8 cellular contexts compared by ENCODE assay signal in genomic region chrX:71181910-71182799, GRCh38. TPM values are rescaled to one million over a fixed set of nuclear protein-coding genes. Genes with fewer than 3 reads are reported as not detected.
A peak's percentile ranks its signal among the peaks of the same experiment; 100 is the strongest.
DNase-seq lines count a peak whose midpoint lies in the region; ATAC-seq and TF ChIP-seq lines count a peak whose summit lies in the region.

No MANE protein-coding gene starts in this region.

- peak in 1 of 2 donors; percentile 13 for TF ChIP-seq POLR2A in lower leg skin (IDR thresholded peaks at IDR 0.05)

- H3K4me3 Mint-ChIP-seq in activated CD8-positive, alpha-beta T cell treated with anti-CD3 and anti-CD28 coated beads for 36 hours, result peak overlapping the region; percentile 92

- peaks cover 0 to 6% (median 0%) of the 10 kb centered on the region in 11 experiments; a peak in 5 of 22 replicates for H4K20me1 ChIP-seq in BLaER1 treated with 17β-estradiol and CSF1 and Interleukin-3, amounts not matched to agents 10 nM and 100 nM

- WGBS in lower leg skin, 2 donors, result 1 to 32% methylated on average over 42 of the region's 42 CpGs

- CTCF ChIA-PET in activated CD8-positive, alpha-beta T cell treated with anti-CD3 and anti-CD28 coated beads for 36 hours (lab: Charles Lee), result interaction anchor here (1.1 to 1.7 kb wide), 7 partner anchors 14 to 212 kb away, joined by 3 to 9 read pairs (median 5); partner anchors contain the start of genes MED12 and NONO

- H3K4me3 ChIP-seq in BLaER1 treated with 17β-estradiol and CSF1 and Interleukin-3, amounts not matched to agents 10 nM and 100 nM, result peak overlapping the region; percentile 41 to 63 (median 47)
- peak overlapping the region; percentile 9 for H3K4me3 ChIP-seq in lower leg skin (ENCODE audit: low read depth, poor library complexity, severe bottlenecking)

- intact Hi-C loops in activated CD8-positive, alpha-beta T cell treated with anti-CD3 and anti-CD28 coated beads for 36 hours (cut with micrococcal nuclease), result loop anchor here (5.0 kb wide), 1 partner anchor 85 kb away; the partner anchor contains the start of gene FOXO4
- intact Hi-C loops in lower leg skin (cut with DNase I; ENCODE audit: low total_unique reads), result no loop called here

- H3K27ac Mint-ChIP-seq in activated CD8-positive, alpha-beta T cell treated with anti-CD3 and anti-CD28 coated beads for 36 hours, result peak overlapping the region; percentile 99

- DNase-seq in NCI-H748 (lab: John Stamatoyannopoulos, UW; ENCODE audit: unreplicated experiment) (peak; percentile 98), ecto neural progenitor cell (ENCODE audit: low spot score) (peak; percentile 84), lower leg skin (ENCODE audit: low spot score in 2 of 2) (peak; percentile 89 to 94)
- DNase-seq in activated CD8-positive, alpha-beta T cell treated with anti-CD3 and anti-CD28 coated beads for 36 hours, result peak; percentile 90
- peak; percentile 63 to 84 for DNase-seq in stimulated activated CD4-positive, alpha-beta T cell treated with anti-CD3 and anti-CD28 coated beads, Interleukin-4, amount 100 ng/mL, for 4 hours

- H3K27me3 ChIP-seq in BLaER1 treated with 17β-estradiol and CSF1 and Interleukin-3, amounts not matched to agents 10 nM and 100 nM, result peaks cover 51 to 94% (median 82%) of the 10 kb centered on the region in 11 experiments

- H3K36me3 ChIP-seq in BLaER1 treated with 17β-estradiol and CSF1 and Interleukin-3, amounts not matched to agents 10 nM and 100 nM, result peaks cover 0 to 9% (median 0%) of the 10 kb centered on the region in 11 experiments; a peak in 2 of 22 replicates

- ATAC-seq in GM19328 (IDR thresholded peaks at IDR 0.05; ENCODE audit: unreplicated experiment) (peak; percentile 86), HG03469 (IDR thresholded peaks at IDR 0.05; ENCODE audit: unreplicated experiment) (peak; percentile 86)
- ATAC-seq in activated CD8-positive, alpha-beta T cell treated with anti-CD3 and anti-CD28 coated beads for 36 hours, result peak; percentile 95

- H3K9me3 Mint-ChIP-seq in activated CD8-positive, alpha-beta T cell treated with anti-CD3 and anti-CD28 coated beads for 36 hours, result no peaks in the 10 kb centered on the region

- H3K4me1 ChIP-seq in BLaER1 treated with 17β-estradiol and CSF1 and Interleukin-3, amounts not matched to agents 10 nM and 100 nM, result peaks cover 9 to 31% (median 21%) of the 10 kb centered on the region in 10 experiments; a peak in 19 of 20 replicates

- peak overlapping the region; percentile 75 to 87 (median 83) for H3K9ac ChIP-seq in BLaER1 treated with 17β-estradiol and CSF1 and Interleukin-3, amounts not matched to agents 10 nM and 100 nM

- peaks cover 16% of the 10 kb centered on the region for H3K4me1 Mint-ChIP-seq in activated CD8-positive, alpha-beta T cell treated with anti-CD3 and anti-CD28 coated beads for 36 hours (ENCODE audit: low read depth)

- peaks cover 5% of the 10 kb centered on the region for H3K36me3 Mint-ChIP-seq in activated CD8-positive, alpha-beta T cell treated with anti-CD3 and anti-CD28 coated beads for 36 hours (ENCODE audit: low read depth)

- H3K27ac ChIP-seq in BLaER1 treated with 17β-estradiol and CSF1 and Interleukin-3, amounts not matched to agents 10 nM and 100 nM, result peak overlapping the region; percentile 86 to 94 (median 90)

- peak overlapping the region; percentile 62 to 85 (median 74) for H3K4me2 ChIP-seq in BLaER1 treated with 17β-estradiol and CSF1 and Interleukin-3, amounts not matched to agents 10 nM and 100 nM

- POLR2A ChIA-PET in activated CD8-positive, alpha-beta T cell treated with anti-CD3 and anti-CD28 coated beads for 36 hours (lab: Charles Lee), result interaction anchor here (0.6 to 2.6 kb wide), 14 partner anchors 9 to 184 kb away, joined by 3 to 10 read pairs (median 4); partner anchors contain the start of genes IL2RG, NONO, TAF1 and ZMYM3

- TF ChIP-seq CTCF in activated CD8-positive, alpha-beta T cell treated with anti-CD3 and anti-CD28 coated beads for 36 hours (IDR thresholded peaks at IDR 0.05), result no peak
- TF ChIP-seq CTCF in lower leg skin (IDR thresholded peaks at IDR 0.05), result no peak

- H3K27me3 Mint-ChIP-seq in activated CD8-positive, alpha-beta T cell treated with anti-CD3 and anti-CD28 coated beads for 36 hours, result no peaks in the 10 kb centered on the region

- no peaks in the 10 kb centered on the region for H3K9me3 ChIP-seq in BLaER1 treated with 17β-estradiol and CSF1 and Interleukin-3, amounts not matched to agents 10 nM and 100 nM (replicated peaks in 1 of 11)

RNA-seq across cellular contexts. Expression of gene NLGN3, which starts 37.5 kb away (rescaled TPM):
- under 1 TPM; 0.54 to 0.63 TPM for total RNA-seq in activated CD8-positive, alpha-beta T cell treated with anti-CD3 and anti-CD28 coated beads for 36 hours
- under 1 TPM; 0.21 to 0.52 (median 0.43) TPM for total RNA-seq in lower leg skin

RNA-seq across cellular contexts. Expression of gene GJB1, which starts 40.9 kb away (rescaled TPM):
- total RNA-seq in activated CD8-positive, alpha-beta T cell treated with anti-CD3 and anti-CD28 coated beads for 36 hours, result not detected
- total RNA-seq in lower leg skin, result 1 to 10 TPM in 2 of 4 donors, under 1 TPM in 2; 0.19 to 2.4 (median 1.5) TPM

Comparison
In these comparisons a context has a peak if more than half of its experiments do, and no peak if none do; other contexts are left out.
1. Peak in every context shown above with its lines: DNase-seq, ATAC-seq, H3K4me3 ChIP-seq and H3K27ac ChIP-seq.